Comparison of ENCODE assay signal across 18 cellular contexts in genomic region chr19:34692541-34692940, GRCh38. TPM values are rescaled to one million over a fixed set of nuclear protein-coding genes. Genes with fewer than 3 reads are reported as not detected.
"Had no signal": no experiment of that assay in that cellular context is flagged by ENCODE, and none has a peak within 500 bp of the region (broad histone marks: within the 10 kb centered on the region; RNA-seq: fewer than 3 reads in every experiment).

No MANE protein-coding gene starts in this region.

- H3K27ac ChIP-seq: coronary artery, esophagus muscularis mucosa, sigmoid colon, testis, upper lobe of left lung had no signal

- ATAC-seq: left colon; stimulated activated memory B cell treated with anti-CD40 and anti-IgM and Interleukin-4, amounts not matched to agents 10 μg/mL and 1 μg/mL and 100 μg/mL, for 72 hours had no signal

- H3K36me3 ChIP-seq: esophagus muscularis mucosa, sigmoid colon, upper lobe of left lung had no signal

- H3K4me3 Mint-ChIP-seq: activated T-cell treated with anti-CD3 and anti-CD28 coated beads, Interleukin-2, amount 50 U/mL, for 72 hours; nephron; stimulated activated memory B cell treated with anti-CD40 and anti-IgM and Interleukin-4, amounts not matched to agents 10 μg/mL and 1 μg/mL and 100 μg/mL, for 72 hours; T-helper 2 cell treated with Interferon-gamma antibody and Interleukin-4, amounts not matched to agents 5 μg/mL and 100 μg/mL, for 36 hours had no signal

- H3K9me3 ChIP-seq: testis had no signal

- H3K4me1 Mint-ChIP-seq: nephron; stimulated activated memory B cell treated with anti-CD40 and anti-IgM and Interleukin-4, amounts not matched to agents 10 μg/mL and 1 μg/mL and 100 μg/mL, for 72 hours had no signal

- DNase-seq: activated CD4-positive, CD25-positive, alpha-beta regulatory T cell treated with anti-CD3 and anti-CD28 coated beads, Interleukin-2, amount 50 U/mL, for 72 hours; activated effector memory CD4-positive, alpha-beta T cell treated with anti-CD3 and anti-CD28 coated beads, Interleukin-2, amount 50 U/mL, for 16 hours; activated naive CD4-positive, alpha-beta T cell treated with anti-CD3 and anti-CD28 coated beads, Interleukin-2, amount 50 U/mL, for 16 hours; activated T-cell treated with anti-CD3 and anti-CD28 coated beads, Interleukin-2, amount 50 U/mL, for 72 hours; aorta; effector CD8-positive, alpha-beta T cell; left colon; mammary epithelial cell; midbrain; sigmoid colon; stimulated activated CD4-positive, alpha-beta T cell treated with anti-CD3 and anti-CD28 coated beads, Interleukin-4, amount 100 ng/mL, for 24 hours; testis; upper lobe of left lung had no signal

- H3K4me3 ChIP-seq: coronary artery, esophagus muscularis mucosa, sigmoid colon, testis, upper lobe of left lung had no signal

- H3K27me3 ChIP-seq: esophagus muscularis mucosa, sigmoid colon, testis, upper lobe of left lung had no signal

- H3K27ac Mint-ChIP-seq: activated T-cell treated with anti-CD3 and anti-CD28 coated beads, Interleukin-2, amount 50 U/mL, for 72 hours; nephron; stimulated activated memory B cell treated with anti-CD40 and anti-IgM and Interleukin-4, amounts not matched to agents 10 μg/mL and 1 μg/mL and 100 μg/mL, for 72 hours; T-helper 2 cell treated with Interferon-gamma antibody and Interleukin-4, amounts not matched to agents 5 μg/mL and 100 μg/mL, for 36 hours had no signal

- H3K4me1 ChIP-seq: esophagus muscularis mucosa, sigmoid colon, testis, upper lobe of left lung had no signal

- H3K36me3 Mint-ChIP-seq: stimulated activated memory B cell treated with anti-CD40 and anti-IgM and Interleukin-4, amounts not matched to agents 10 μg/mL and 1 μg/mL and 100 μg/mL, for 72 hours had no signal

RNA-seq across cellular contexts. Expression of gene SCGB2B2, which starts 15.6 kb away (rescaled TPM):
- polyA plus RNA-seq: aorta had no signal
